ENCODE assay signal across 8 cellular contexts in genomic region chr10:62268399-62269076, GRCh38. TPM values are rescaled to one million over a fixed set of nuclear protein-coding genes. Genes with fewer than 3 reads are reported as not detected.
DNase-seq lines count a peak whose midpoint lies in the region; ATAC-seq and TF ChIP-seq lines count a peak whose summit lies in the region.

TSS of gene RTKN2 (minus strand) at chr10:62268844. CDS start at chr10:62268610, 234 bp downstream.

- no peaks in the 10 kb centered on the region for H3K79me2 ChIP-seq in KMS-11 (ENCODE audit: insufficient read depth, low read depth)

- H2BK5ac ChIP-seq in neuronal stem cell (ENCODE audit: low read length), result peak within 1 kb of the TSS; percentile 77

- H3K4me3 ChIP-seq in KMS-11 (IDR thresholded peaks at IDR 0.05; ENCODE audit: insufficient read depth, low read depth, low read length) (no peak within 1 kb of the TSS), gastroesophageal sphincter (peak within 1 kb of the TSS; percentile 53 to 75), neuronal stem cell (ENCODE audit: low read length in 2 of 2) (peak within 1 kb of the TSS; percentile 94 to 99), subcutaneous abdominal adipose tissue (ENCODE audit: low read depth in 1 of 5, low read length in 5 of 5) (peak within 1 kb of the TSS; percentile 77 to 96 (median 88))

- H4K20me1 ChIP-seq in KMS-11 (ENCODE audit: insufficient read depth), result no peaks in the 10 kb centered on the region

- no peak for TF ChIP-seq EP300 in gastroesophageal sphincter (IDR thresholded peaks at IDR 0.05)

- peak within 1 kb of the TSS; percentile 77 for H3K18ac ChIP-seq in neuronal stem cell (ENCODE audit: low read length)

- H3K79me1 ChIP-seq in neuronal stem cell (ENCODE audit: low read depth, low read length), result no peaks in the 10 kb centered on the region

- peak within 1 kb of the TSS; percentile 72 for H2BK120ac ChIP-seq in neuronal stem cell (ENCODE audit: low read depth, low read length)

- H3K4me2 ChIP-seq in KMS-11, result peak within 1 kb of the TSS; percentile 74
- peak within 1 kb of the TSS; percentile 75 for H3K4me2 ChIP-seq in neuronal stem cell (ENCODE audit: insufficient read depth, low read length, poor library complexity, severe bottlenecking)

- no peak within 1 kb of the TSS for H4K8ac ChIP-seq in neuronal stem cell (ENCODE audit: low read depth, low read length)

- no peaks in the 10 kb centered on the region for H3K9me3 ChIP-seq in gastroesophageal sphincter
- no peaks in the 10 kb centered on the region for H3K9me3 ChIP-seq in neuronal stem cell (replicated peaks in 1 of 2; ENCODE audit: control insufficient read depth in 2 of 2, insufficient read depth in 1 of 2, low read depth in 1 of 2, low read length in 2 of 2)
- no peaks in the 10 kb centered on the region for H3K9me3 ChIP-seq in subcutaneous abdominal adipose tissue (ENCODE audit: control insufficient read depth in 5 of 5, low read length in 5 of 5)

- H2BK12ac ChIP-seq in neuronal stem cell (ENCODE audit: low read length), result no peak within 1 kb of the TSS

- H3K36me3 ChIP-seq in KMS-11 (ENCODE audit: insufficient read depth) (no peaks in the 10 kb centered on the region), gastroesophageal sphincter (no peaks in the 10 kb centered on the region), neuronal stem cell (replicated peaks in 1 of 2; ENCODE audit: control insufficient read depth in 2 of 2, insufficient read depth in 2 of 2, low read length in 2 of 2) (peaks cover 0 to 18% of the 10 kb centered on the region in 2 donors), subcutaneous abdominal adipose tissue (ENCODE audit: control insufficient read depth in 5 of 5, insufficient read depth in 5 of 5, low read length in 5 of 5) (no peaks in the 10 kb centered on the region)

- peak; percentile 60 for ATAC-seq in GM21576 (IDR thresholded peaks at IDR 0.05; ENCODE audit: unreplicated experiment)
- peak; percentile 79 for ATAC-seq in gastroesophageal sphincter

- peak within 1 kb of the TSS; percentile 15 for H2AK5ac ChIP-seq in neuronal stem cell (ENCODE audit: low read depth, low read length)

- H3K27me3 ChIP-seq in KMS-11 (ENCODE audit: insufficient read depth, low read depth) (no peaks in the 10 kb centered on the region), gastroesophageal sphincter (peaks cover 14% of the 10 kb centered on the region), neuronal stem cell (ENCODE audit: control insufficient read depth in 3 of 3, insufficient read depth in 3 of 3, low read depth in 1 of 3, low read length in 3 of 3) (peaks cover 0 to 26% (median 0%) of the 10 kb centered on the region in 3 experiments), subcutaneous abdominal adipose tissue (ENCODE audit: control insufficient read depth in 5 of 5, insufficient read depth in 4 of 5, low read length in 5 of 5) (no peaks in the 10 kb centered on the region)

- no peak within 1 kb of the TSS for H3K14ac ChIP-seq in neuronal stem cell (ENCODE audit: low read length)

- TF ChIP-seq CTCF in KMS-11 (conservative IDR thresholded peaks at IDR 0.05; ENCODE audit: low read depth, low read length) (no peak), gastroesophageal sphincter (IDR thresholded peaks at IDR 0.05) (no peak)

- H3K23ac ChIP-seq in neuronal stem cell (ENCODE audit: low read depth, low read length, poor library complexity), result peak within 1 kb of the TSS; percentile 43

- H4K91ac ChIP-seq in neuronal stem cell (ENCODE audit: low read depth, low read length, poor library complexity), result no peak within 1 kb of the TSS

- WGBS in gastroesophageal sphincter (ENCODE audit: low coverage in 1 of 2), 2 donors, result no CpG with 5 or more reads among the region's 62 CpGs
- no CpG with 5 or more reads among the region's 62 CpGs for WGBS in neuronal stem cell (ENCODE audit: extremely low coverage in 2 of 2, insufficient read length in 2 of 2, insufficient replicate concordance in 1 of 2), 2 donors

- TF ChIP-seq POLR2A in gastroesophageal sphincter (IDR thresholded peaks at IDR 0.05), result no peak

- peak within 1 kb of the TSS; percentile 81 for H2BK15ac ChIP-seq in neuronal stem cell (ENCODE audit: low read length)

- peak within 1 kb of the TSS; percentile 43; the same call in 1 of the 2 replicates for H3K9ac ChIP-seq in KMS-11
- H3K9ac ChIP-seq in neuronal stem cell (ENCODE audit: low read depth, low read length, poor library complexity), result peak within 1 kb of the TSS; percentile 77
- peak within 1 kb of the TSS; percentile 8 to 78 (median 64) for H3K9ac ChIP-seq in subcutaneous abdominal adipose tissue (ENCODE audit: low read length in 5 of 5)

- peak within 1 kb of the TSS; percentile 96 for H2AFZ ChIP-seq in KMS-11 (ENCODE audit: low read depth)
- peak within 1 kb of the TSS; percentile 99 for H2AFZ ChIP-seq in neuronal stem cell (ENCODE audit: low read length)

- H3K4me1 ChIP-seq in KMS-11 (ENCODE audit: low read depth, poor library complexity, severe bottlenecking) (peaks cover 45% of the 10 kb centered on the region), gastroesophageal sphincter (peaks cover 0 to 17% (median 9%) of the 10 kb centered on the region in 3 donors), neuronal stem cell (ENCODE audit: control insufficient read depth in 2 of 2, insufficient read depth in 1 of 2, low read depth in 1 of 2, low read length in 2 of 2) (peaks cover 5 to 12% of the 10 kb centered on the region in 2 donors), subcutaneous abdominal adipose tissue (ENCODE audit: control insufficient read depth in 5 of 5, insufficient read depth in 5 of 5, low read length in 5 of 5) (peaks cover 0 to 15% (median 12%) of the 10 kb centered on the region in 5 donors)

- no peak within 1 kb of the TSS for H3K4ac ChIP-seq in neuronal stem cell (ENCODE audit: low read length)

- peak; percentile 90 for DNase-seq in D341Med (ENCODE audit: low spot score)
- peak; percentile 76 to 87 for DNase-seq in SHP77 (lab: John Stamatoyannopoulos, UW)
- peak; percentile 79 for DNase-seq in activated naive CD4-positive, alpha-beta T cell treated with Interleukin-2 at 50 U/mL for 16 hours
- peak; percentile 96 for DNase-seq in neuronal stem cell (ENCODE audit: low spot score)

- H3K27ac ChIP-seq in KMS-11 (no peak within 1 kb of the TSS; the same call in 1 of the 2 replicates), gastroesophageal sphincter (peak within 1 kb of the TSS in 1 of 4 donors; percentile 61), neuronal stem cell (replicated peaks; ENCODE audit: low read length) (peak within 1 kb of the TSS; percentile 83), subcutaneous abdominal adipose tissue (ENCODE audit: low read depth, low read length) (no peak within 1 kb of the TSS)

RNA-seq across cellular contexts. Expression of gene RTKN2, which starts in this region (rescaled TPM):
- total RNA-seq in gastroesophageal sphincter, result not detected
- 20.9 TPM for polyA plus RNA-seq in neuronal stem cell (2013, experiment 1 of 2)
- 21.1 TPM for polyA plus RNA-seq in neuronal stem cell (2013, experiment 2 of 2)

Comparison
In these comparisons a context has a peak if more than half of its experiments do, and no peak if none do; other contexts are left out.
1. Peak in ATAC-seq and H3K4me3 ChIP-seq in gastroesophageal sphincter; RNA of the gene not detected or under 1 TPM.